10 cellular contexts compared by ENCODE assay signal in genomic region chr10:75236178-75236825, GRCh38. TPM values are rescaled to one million over a fixed set of nuclear protein-coding genes. Genes with fewer than 3 reads are reported as not detected.
DNase-seq lines count a peak whose midpoint lies in the region; ATAC-seq, FAIRE-seq and TF ChIP-seq lines count a peak whose summit lies in the region.
"Had no signal": no experiment of that assay in that cellular context is flagged by ENCODE, and none has a peak within 500 bp of the region (broad histone marks: within the 10 kb centered on the region; RNA-seq: fewer than 3 reads in every experiment).

No MANE protein-coding gene starts in this region.

- no peaks in the 10 kb centered on the region for H3K9me3 Mint-ChIP-seq in Calu3 (ENCODE audit: low read depth, unreplicated experiment)

- no peaks in the 10 kb centered on the region for H3K27me3 ChIP-seq in KMS-11 (ENCODE audit: insufficient read depth, low read depth)
- no peaks in the 10 kb centered on the region for H3K27me3 ChIP-seq in breast epithelium
- H3K27me3 ChIP-seq in pancreas = no peaks in the 10 kb centered on the region
- H3K27me3 ChIP-seq: left lung had no signal

- 48% methylated on average over 12 of the region's 12 CpGs for WGBS in pancreas, 2 donors

- H3K9ac ChIP-seq in KMS-11 = peak overlapping the region; percentile 86; the same call in 1 of the 2 replicates

- peaks cover 47% of the 10 kb centered on the region for H3K36me3 Mint-ChIP-seq in Calu3 (ENCODE audit: insufficient read depth, unreplicated experiment)

- peak overlapping the region; percentile 17 for H3K27ac Mint-ChIP-seq in Calu3 (ENCODE audit: unreplicated experiment)

- BruUV-seq in Calu3 (replicated peaks; lab: Mats Ljungman, UMichigan) = TSS peak; percentile 36

- H3K9me3 ChIP-seq in breast epithelium (no peaks in the 10 kb centered on the region), pancreas (no peaks in the 10 kb centered on the region)
- H3K9me3 ChIP-seq: left lung had no signal

- TF ChIP-seq POLR2A in breast epithelium (IDR thresholded peaks at IDR 0.05) = no peak

- TF ChIP-seq CTCF in Calu3 (IDR thresholded peaks at IDR 0.05; ENCODE audit: unreplicated experiment) = no peak
- TF ChIP-seq CTCF in KMS-11 (conservative IDR thresholded peaks at IDR 0.05; ENCODE audit: low read depth, low read length) = peak; percentile 92
- no peak for TF ChIP-seq CTCF in breast epithelium (IDR thresholded peaks at IDR 0.05)
- no peak for TF ChIP-seq CTCF in pancreas (IDR thresholded peaks at IDR 0.05)

- H2AFZ ChIP-seq in KMS-11 (ENCODE audit: low read depth) = peak overlapping the region; percentile 77

- H3K4me2 ChIP-seq in KMS-11 = peak overlapping the region; percentile 87

- H4K20me1 ChIP-seq in KMS-11 (ENCODE audit: insufficient read depth) = no peaks in the 10 kb centered on the region

- H3K4me3 Mint-ChIP-seq in Calu3 (ENCODE audit: low read depth, unreplicated experiment) = peak overlapping the region; percentile 76

- intact Hi-C loops in Calu3 (cut with micrococcal nuclease; ENCODE audit: unreplicated experiment) = loop anchor here (1.0 to 10.0 kb wide), 2 partner anchors 48 to 972 kb away; no protein-coding TSS in a partner anchor
- intact Hi-C loops in breast epithelium (cut with DNase I; ENCODE audit: low total_unique reads) = loop anchor here (10.0 kb wide), 1 partner anchor 132 kb away; a partner anchor contains a TSS
- intact Hi-C loops in pancreas (cut with DNase I) = loop anchor here in 1 of 3 donors (10.0 kb wide), 1 partner anchor 972 kb away; no protein-coding TSS in a partner anchor

- no peaks in the 10 kb centered on the region for H3K27me3 Mint-ChIP-seq in Calu3 (ENCODE audit: unreplicated experiment)

- no peak for DNase-seq in Calu3
- no peak for DNase-seq in breast epithelium (ENCODE audit: low spot score in 2 of 2)
- DNase-seq in pancreas = no peak
- no peak for DNase-seq in NCI-H2029 (lab: John Stamatoyannopoulos, UW)

- CTCF ChIA-PET in Calu3 (lab: Charles Lee) = interaction anchor here (0.7 to 4.0 kb wide), 14 partner anchors 14 to 410 kb away, joined by 3 to 67 read pairs (median 6); partner anchors contain the start of genes VDAC2 and ZNF503

- FAIRE-seq in pancreas (lab: Jason Lieb, UNC) = no peak
- FAIRE-seq: RCC 7860 had no signal

- H3K4me3 ChIP-seq in KMS-11 (IDR thresholded peaks at IDR 0.05; ENCODE audit: insufficient read depth, low read depth, low read length) (no peak overlapping the region), breast epithelium (peak overlapping the region; percentile 69 to 84 (median 73)), pancreas (peak overlapping the region in 2 of 4 donors; percentile 82 to 91)

- H3K4me1 ChIP-seq in KMS-11 (ENCODE audit: low read depth, poor library complexity, severe bottlenecking) (peaks cover 19% of the 10 kb centered on the region), breast epithelium (peaks cover 8 to 9% of the 10 kb centered on the region in 2 donors), pancreas (peaks cover 0 to 13% (median 7%) of the 10 kb centered on the region in 3 donors)

- no peaks in the 10 kb centered on the region for H3K79me2 ChIP-seq in KMS-11 (ENCODE audit: insufficient read depth, low read depth)

- H3K36me3 ChIP-seq in KMS-11 (ENCODE audit: insufficient read depth) = no peaks in the 10 kb centered on the region; the same call in 1 of the 2 replicates
- no peaks in the 10 kb centered on the region for H3K36me3 ChIP-seq in breast epithelium
- peaks cover 0 to 11% (median 3%) of the 10 kb centered on the region in 3 donors for H3K36me3 ChIP-seq in pancreas

- ATAC-seq in pancreas = no peak
- ATAC-seq in HG03520 (IDR thresholded peaks at IDR 0.05; ENCODE audit: unreplicated experiment) = no peak
- ATAC-seq in HG03565 (IDR thresholded peaks at IDR 0.05; ENCODE audit: unreplicated experiment) = no peak
- ATAC-seq in HG03342 (IDR thresholded peaks at IDR 0.05; ENCODE audit: unreplicated experiment) = no peak

- peak overlapping the region; percentile 41; the same call in 1 of the 2 replicates for H3K27ac ChIP-seq in KMS-11
- H3K27ac ChIP-seq in breast epithelium = peak overlapping the region; percentile 84 to 87
- peak overlapping the region in 3 of 4 donors; percentile 94 to 97 (median 95) for H3K27ac ChIP-seq in pancreas

- peaks cover 17% of the 10 kb centered on the region for H3K4me1 Mint-ChIP-seq in Calu3 (ENCODE audit: low read depth, unreplicated experiment)

RNA-seq across cellular contexts. Expression of gene COMTD1, which starts 0.5 kb away (rescaled TPM):
- 52.4 and 67.6 TPM in 2 replicates for total RNA-seq in Calu3 (2022)
- total RNA-seq in breast epithelium = 10 to 100 TPM; 21.0 to 28.5 (median 21.7) TPM
- 10 to 100 TPM; 54.1 to 99.4 (median 64.0) TPM for total RNA-seq in pancreas
- 100 to 1,000 TPM; 153 to 318 TPM for polyA plus RNA-seq in pancreas

RNA-seq across cellular contexts. Expression of gene VDAC2, which starts 25.7 kb away (rescaled TPM):
- total RNA-seq in Calu3 (2022) (243 and 254 TPM in 2 replicates), breast epithelium (100 to 1,000 TPM in 1 of 3 donors, 10 to 100 TPM in 2; 86.2 to 127 (median 91.6) TPM), pancreas (100 to 1,000 TPM in 3 of 6 donors, 10 to 100 TPM in 3; 79.4 to 113 (median 96.4) TPM)
- polyA plus RNA-seq in pancreas = 10 to 100 TPM; 56.6 to 81.9 TPM

Comparison
In these comparisons a context has a peak if more than half of its experiments do, and no peak if none do; other contexts are left out.
1. H3K27ac ChIP-seq: peak in every context shown above with its lines; median percentile 95 in pancreas; 86 in breast epithelium; 41 in KMS-11.